ENCODE assay signal across 1 cellular context in the genomic region with DNA sequence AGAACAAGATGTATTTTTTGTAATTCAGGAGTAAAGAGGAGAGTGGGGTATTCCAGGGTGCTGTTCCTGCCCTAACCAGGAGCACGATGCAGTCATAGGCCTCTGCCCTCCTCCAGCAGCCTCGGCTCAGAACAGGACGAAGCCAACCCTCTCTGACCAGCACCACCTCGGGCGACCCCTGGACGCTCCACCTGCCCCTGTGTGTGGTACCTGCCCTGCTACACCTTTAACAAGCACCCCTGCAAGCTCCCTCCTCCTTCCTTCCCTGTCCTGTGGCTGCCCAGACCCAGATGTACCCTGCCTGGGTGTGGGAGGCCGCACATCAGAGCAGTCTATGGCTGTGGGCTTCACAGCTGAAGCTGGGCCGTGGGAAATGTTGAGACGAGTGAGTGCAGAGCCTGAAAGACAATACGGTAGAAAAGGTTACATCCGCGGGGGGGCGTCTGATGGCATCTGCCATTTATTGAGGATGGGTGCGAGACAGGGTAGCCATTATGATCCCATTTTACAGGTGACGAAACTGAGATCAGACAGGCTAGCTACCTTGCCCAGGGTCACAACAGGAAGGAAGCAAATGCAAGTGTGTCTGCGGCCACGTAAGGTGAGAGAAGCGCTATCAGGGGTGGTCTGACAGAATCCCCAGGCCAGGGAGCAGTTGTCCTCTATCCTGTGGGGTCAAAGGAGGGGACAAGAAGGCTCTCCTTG.
TF ChIP-seq lines count a peak whose summit lies in the region.

No MANE protein-coding gene starts in this region.

TF ChIP-seq in K562, 482 proteins besides CTCF, POLR2A, EP300 and RAD21:
- peak; percentile 24; the same call in 1 of the 2 replicates for TF ChIP-seq CBX1 (IDR thresholded peaks at IDR 0.05; ENCODE audit: low read depth)
- peak in 2 of 3 experiments; percentile 25 to 76 for TF ChIP-seq YY1 (IDR thresholded peaks at IDR 0.05; ENCODE audit: borderline replicate concordance in 1 of 3, control insufficient read depth in 1 of 3, extremely low read depth in 1 of 3, insufficient read depth in 3 of 3, insufficient read length in 1 of 3, insufficient replicate concordance in 2 of 3, low read depth in 1 of 3, low read length in 2 of 3)
- TF ChIP-seq RBM25 (IDR thresholded peaks at IDR 0.05; ENCODE audit: low read depth, low read length, severe bottlenecking) = peak; percentile 73
- TF ChIP-seq ETV5 (CRISPR knock-in tag; IDR thresholded peaks at IDR 0.05; ENCODE audit: low read depth) = no peak
- TF ChIP-seq POLR3A (IDR thresholded peaks at IDR 0.05; ENCODE audit: borderline replicate concordance, extremely low read depth, insufficient read depth, insufficient read length) = no peak
- TF ChIP-seq BCOR (IDR thresholded peaks at IDR 0.05) = peak; percentile 28; the same call in 1 of the 2 replicates
